Comparison of ENCODE assay signal across 37 cellular contexts in genomic region chr1:62367005-62367547, GRCh38. TPM values are rescaled to one million over a fixed set of nuclear protein-coding genes. Genes with fewer than 3 reads are reported as not detected.
"Had no signal": no experiment of that assay in that cellular context is flagged by ENCODE, and none has a peak within 500 bp of the region (broad histone marks: within the 10 kb centered on the region; RNA-seq: fewer than 3 reads in every experiment).

No MANE protein-coding gene starts in this region.

- H3K27me3 ChIP-seq: brain microvascular endothelial cell, Peyer's patch had no signal

- H3K27ac ChIP-seq: brain microvascular endothelial cell, Peyer's patch, RWPE1, WERI-Rb-1 had no signal

- H3K4me1 ChIP-seq: Peyer's patch had no signal

- DNase-seq: activated CD4-positive, alpha-beta T cell treated with anti-CD3 and anti-CD28 coated beads for 1 hour; activated CD4-positive, alpha-beta T cell treated with anti-CD3 and anti-CD28 coated beads, Interleukin-2, amount 10 ng/mL, durations not matched to agents 24 days and 14 days; activated CD4-positive, alpha-beta T cell treated with anti-CD3 and anti-CD28 coated beads, Interleukin-2, amount 50 U/mL, for 4 hours; activated CD4-positive, CD25-positive, alpha-beta regulatory T cell; activated CD8-positive, alpha-beta T cell treated with anti-CD3 and anti-CD28 coated beads for 36 hours; activated effector memory CD4-positive, alpha-beta T cell treated with anti-CD3 and anti-CD28 coated beads, Interleukin-2, amount 50 U/mL, for 16 hours; activated naive CD4-positive, alpha-beta T cell; activated naive CD4-positive, alpha-beta T cell treated with anti-CD3 and anti-CD28 coated beads, Interleukin-2, amount 50 U/mL, for 16 hours; activated naive CD8-positive, alpha-beta T cell treated with anti-CD3 and anti-CD28 coated beads for 36 hours; activated T-cell treated with anti-CD3 and anti-CD28 coated beads, Interleukin-2, amount 50 U/mL, for 1 hour; activated T-cell treated with anti-CD3 and anti-CD28 coated beads, Interleukin-2, amount 50 U/mL, for 72 hours; amniotic stem cell; aorta; brain microvascular endothelial cell; central memory CD4-positive, alpha-beta T cell; NCI-H1092 treated with DMSO at 0.1 percent for 48 hours; NCI-H1417; NCI-H146; NCI-H187; NCI-H2029 treated with DMSO at 0.1 percent for 48 hours; NCI-H2107; NCI-H226; NCI-H446 treated with DMSO at 0.1 percent for 48 hours; NCI-H524; NCI-H69; NK-92 treated with Interleukin-12 subunit alpha and Interleukin-12 subunit beta, amount 100 ng/mL, for 24 hours; PC-3; Peyer's patch; SIG-M5; T1000; WERI-Rb-1 had no signal

- H3K36me3 ChIP-seq: brain microvascular endothelial cell, Peyer's patch, WERI-Rb-1 had no signal

- H3K9me3 ChIP-seq: Peyer's patch had no signal

- ATAC-seq: activated CD8-positive, alpha-beta T cell treated with anti-CD3 and anti-CD28 coated beads for 36 hours; activated T-cell treated with anti-CD3 and anti-CD28 coated beads, Interleukin-2, amount 50 U/mL, for 72 hours; activated T-helper 17 cell treated with anti-CD3 and anti-CD28 coated beads, Interleukin-2, amount 50 U/mL, for 72 hours; PC-3; Right ventricle myocardium inferior had no signal

- H3K4me3 ChIP-seq: Peyer's patch had no signal

RNA-seq across cellular contexts. Expression of gene KANK4, which starts 47.8 kb away (rescaled TPM):
- total RNA-seq: activated CD4-positive, alpha-beta T cell treated with anti-CD3 and anti-CD28 coated beads, Interleukin-2, amount 10 ng/mL, durations not matched to agents 24 days and 14 days; activated CD8-positive, alpha-beta memory T cell treated with anti-CD3 and anti-CD28 coated beads for 36 hours; activated CD8-positive, alpha-beta T cell treated with anti-CD3 and anti-CD28 coated beads for 36 hours; activated naive CD8-positive, alpha-beta T cell treated with anti-CD3 and anti-CD28 coated beads for 36 hours; activated T-cell treated with anti-CD3 and anti-CD28 coated beads, Interleukin-2, amount 50 U/mL, for 72 hours; activated T-helper 17 cell treated with anti-CD3 and anti-CD28 coated beads, Interleukin-2, amount 50 U/mL, for 72 hours; PC-3; T-helper 1 cell treated with Interleukin-12 subunit alpha and Interleukin-12 subunit beta and Interleukin-4 antibody, amounts not matched to agents 30 ng/mL and 1 ng/mL, for 36 hours; T-helper 2 cell treated with Interferon-gamma antibody and Interleukin-4, amounts not matched to agents 100 ng/mL and 5 ng/mL, for 36 hours had no signal
